18 cellular contexts compared by ENCODE assay signal in the genomic region with DNA sequence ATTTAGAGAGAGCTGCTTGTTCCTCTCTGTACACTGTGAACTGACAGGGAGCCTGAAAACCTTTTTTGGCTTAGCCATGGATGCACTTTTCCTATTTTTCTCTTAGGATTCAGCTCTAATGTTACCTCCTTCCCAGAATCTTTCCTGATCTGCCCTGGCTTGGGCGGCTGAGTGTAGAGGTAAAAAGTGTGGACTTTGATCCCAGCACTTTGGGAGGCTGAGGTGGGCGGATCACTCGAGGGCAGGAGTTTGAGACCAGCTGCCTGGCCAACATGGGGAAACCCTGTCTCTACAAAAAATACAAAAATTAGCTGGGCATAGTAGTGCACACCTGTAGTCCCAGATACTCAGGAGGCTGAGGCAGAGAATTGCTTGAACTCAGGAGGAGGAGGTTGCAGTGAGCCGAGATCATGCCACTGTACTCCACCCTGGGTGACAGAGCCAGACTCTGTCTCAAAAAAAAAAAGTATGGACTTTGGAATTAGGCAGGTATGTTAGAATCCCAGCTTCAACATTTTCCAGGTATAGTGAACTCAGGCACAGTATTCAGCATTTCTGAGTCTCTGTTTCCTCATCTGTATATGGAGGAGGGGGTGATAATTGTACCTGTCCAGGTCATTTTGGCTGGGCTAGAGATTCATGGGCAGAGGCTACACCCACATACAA.
DNase-seq lines count a peak whose midpoint lies in the region; ATAC-seq and TF ChIP-seq lines count a peak whose summit lies in the region.
"Had no signal": no experiment of that assay in that cellular context is flagged by ENCODE, and none has a peak within 500 bp of the region (broad histone marks: within the 10 kb centered on the region; RNA-seq: fewer than 3 reads in every experiment).

No MANE protein-coding gene starts in this region.

- H3K9me3 ChIP-seq in colonic mucosa (no peaks in the 10 kb centered on the region), mucosa of descending colon (no peaks in the 10 kb centered on the region), transverse colon (no peaks in the 10 kb centered on the region)
- H3K9me3 ChIP-seq: BE2C, BLaER1 had no signal

- H3K36me3 ChIP-seq in colonic mucosa (no peaks in the 10 kb centered on the region), mucosa of descending colon (ENCODE audit: low read depth) (no peaks in the 10 kb centered on the region), transverse colon (no peaks in the 10 kb centered on the region)
- H3K36me3 ChIP-seq: BE2C, BLaER1 had no signal

- peak overlapping the region; percentile 37 for H3K27ac ChIP-seq in colonic mucosa
- H3K27ac ChIP-seq in transverse colon: peak overlapping the region; percentile 40 to 58 (median 54)
- H3K27ac ChIP-seq: BLaER1 had no signal

- TF ChIP-seq CTCF in colonic mucosa (IDR thresholded peaks at IDR 0.05) (no peak), mucosa of descending colon (IDR thresholded peaks at IDR 0.05) (no peak), transverse colon (IDR thresholded peaks at IDR 0.05) (no peak), omental fat pad (IDR thresholded peaks at IDR 0.05) (no peak)

- TF ChIP-seq POLR2A in transverse colon (IDR thresholded peaks at IDR 0.05): no peak

- no peaks in the 10 kb centered on the region for H3K4me1 ChIP-seq in colonic mucosa
- H3K4me1 ChIP-seq in mucosa of descending colon (ENCODE audit: low read depth): peaks cover 4% of the 10 kb centered on the region
- H3K4me1 ChIP-seq in transverse colon: peaks cover 0 to 11% (median 6%) of the 10 kb centered on the region in 4 donors
- H3K4me1 ChIP-seq: BE2C had no signal

- no peak overlapping the region for H3K4me3 ChIP-seq in colonic mucosa
- H3K4me3 ChIP-seq in mucosa of descending colon: no peak overlapping the region
- no peak overlapping the region for H3K4me3 ChIP-seq in transverse colon
- H3K4me3 ChIP-seq: BLaER1 had no signal

- H3K27me3 ChIP-seq in colonic mucosa (no peaks in the 10 kb centered on the region), transverse colon (no peaks in the 10 kb centered on the region)
- H3K27me3 ChIP-seq: BE2C, BLaER1 had no signal

- no peak overlapping the region for H3K9ac ChIP-seq in colonic mucosa (ENCODE audit: low read depth in 2 of 2, low read length in 2 of 2)
- H3K9ac ChIP-seq: BLaER1 had no signal

- in situ Hi-C loops in transverse colon (cut with MboI; ENCODE audit: low pct_ligation_motif_present in 1 of 4, low pct_unique_long_range_greater_than_20kb in 1 of 4, low sequenced_read_pairs in 3 of 4): loop anchor here in 1 of 4 donors (10.0 kb wide), 1 partner anchor 65 kb away; no protein-coding TSS in a partner anchor

- WGBS in transverse colon (ENCODE audit: low coverage in 1 of 2), 2 donors: 35 to 40% methylated on average over 2 to 4 of the region's 4 CpGs

- TF ChIP-seq EP300 in transverse colon (IDR thresholded peaks at IDR 0.05; ENCODE audit: low read depth): no peak

- ATAC-seq in mucosa of descending colon (peak; percentile 91), omental fat pad (ENCODE audit: low FRiP score) (no peak), HG03457 (IDR thresholded peaks at IDR 0.05; ENCODE audit: unreplicated experiment) (no peak)

- DNase-seq in HT-29 (ENCODE audit: low spot score): peak; percentile 4
- peak; percentile 75 for DNase-seq in colonic mucosa
- peak in 2 of 3 donors; percentile 59 to 61 for DNase-seq in mucosa of descending colon
- DNase-seq in transverse colon: peak; percentile 57
- DNase-seq in omental fat pad (ENCODE audit: low spot score): no peak
- DNase-seq in dermis blood vessel endothelial cell: no peak
- DNase-seq: 8988T; ACHN; BE2C; C1 segment of cervical spinal cord; CD4-positive, alpha-beta memory T cell; CD4-positive, CD25-positive, alpha-beta regulatory T cell; CD8-positive, alpha-beta memory T cell; COR-L47; DMS79 treated with DMSO at 0.1 percent for 48 hours; GF-D8 had no signal

- intact Hi-C loops in colonic mucosa (cut with DNase I) (no loop called here), mucosa of descending colon (cut with DNase I, micrococcal nuclease) (no loop called here), transverse colon (cut with DNase I; ENCODE audit: low total_unique reads) (no loop called here)

Comparison
In these comparisons a context has a peak if more than half of its experiments do, and no peak if none do; other contexts are left out.
1. DNase-seq: peak in HT-29 (single experiment), colonic mucosa (single experiment), mucosa of descending colon (2 of 3) and transverse colon (single experiment); none in omental fat pad (single experiment) and dermis blood vessel endothelial cell (single experiment).